ENCODE assay signal across 22 cellular contexts in the genomic region with DNA sequence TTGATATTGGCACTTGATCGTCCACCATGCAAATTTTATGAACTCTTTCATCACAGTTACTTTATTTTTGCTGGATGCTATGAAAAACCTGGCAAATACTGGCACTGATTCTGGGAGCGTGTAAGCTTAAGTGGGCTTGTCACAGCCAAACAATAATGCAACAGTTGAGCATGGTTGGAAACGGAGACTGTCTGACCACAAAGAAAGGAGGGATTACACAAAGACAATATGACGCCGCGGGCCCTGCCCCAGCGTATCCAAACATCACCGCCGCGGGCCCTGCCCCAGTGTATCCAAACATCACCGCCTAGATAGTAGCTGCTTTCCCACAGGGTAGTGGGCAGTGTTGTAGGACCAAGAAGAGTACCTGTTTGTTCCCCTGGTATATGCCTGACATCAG.
A peak's percentile ranks its signal among the peaks of the same experiment; 100 is the strongest.
DNase-seq lines count a peak whose midpoint lies in the region; ATAC-seq and TF ChIP-seq lines count a peak whose summit lies in the region.
"Had no signal": no experiment of that assay in that cellular context is flagged by ENCODE, and none has a peak within 500 bp of the region (broad histone marks: within the 10 kb centered on the region; RNA-seq: fewer than 3 reads in every experiment).

No MANE protein-coding gene starts in this region.

- no peak for ATAC-seq in HG03439 (IDR thresholded peaks at IDR 0.05; ENCODE audit: unreplicated experiment)
- ATAC-seq: activated CD4-positive, alpha-beta T cell treated with anti-CD3 and anti-CD28 coated beads for 36 hours; activated T-cell treated with anti-CD3 and anti-CD28 coated beads, Interleukin-2, amount 50 U/mL, for 72 hours; heart right ventricle; mucosa of descending colon had no signal

- H4K8ac ChIP-seq in mesendoderm (ENCODE audit: low read depth, low read length) = no peak overlapping the region

- DNase-seq in DMS79 treated with DMSO at 0.1 percent for 48 hours (lab: John Stamatoyannopoulos, UW) = peak; percentile 39
- DNase-seq in NCI-H82 (lab: John Stamatoyannopoulos, UW) = peak; percentile 65
- no peak for DNase-seq in chondrocyte (ENCODE audit: low spot score)
- peak; percentile 66 for DNase-seq in pons (ENCODE audit: low spot score)
- DNase-seq in mesendoderm = no peak
- no peak for DNase-seq in DMS53 treated with DMSO at 0.1 percent for 48 hours (lab: John Stamatoyannopoulos, UW; ENCODE audit: unreplicated experiment)
- no peak for DNase-seq in stimulated activated CD8-positive, alpha-beta memory T cell treated with anti-CD3 and anti-CD28 coated beads, Interleukin-4, amount 100 ng/mL, for 48 hours
- DNase-seq: activated CD4-positive, alpha-beta T cell treated with anti-CD3 and anti-CD28 coated beads for 36 hours; activated naive CD4-positive, alpha-beta T cell treated with anti-CD3 and anti-CD28 coated beads, Interleukin-2, amount 10 ng/mL, durations not matched to agents 7 days and 5 days; activated T-cell treated with anti-CD3 and anti-CD28 coated beads, Interleukin-2, amount 50 U/mL, for 72 hours; cortex of kidney; GM23248; heart right ventricle; immature natural killer cell; mucosa of descending colon; MV-4-11; NCI-H2081; Right ventricle myocardium superior had no signal

- H2AK5ac ChIP-seq in mesendoderm (ENCODE audit: low read length) = no peak overlapping the region

- H3K9me3 Mint-ChIP-seq in chondrocyte (ENCODE audit: low read depth) = no peaks in the 10 kb centered on the region
- H3K9me3 Mint-ChIP-seq: activated naive CD4-positive, alpha-beta T cell treated with anti-CD3 and anti-CD28 coated beads, Interleukin-2, amount 10 ng/mL, durations not matched to agents 7 days and 5 days; activated T-cell treated with anti-CD3 and anti-CD28 coated beads, Interleukin-2, amount 50 U/mL, for 72 hours; immature natural killer cell had no signal

- no peak overlapping the region for H2BK120ac ChIP-seq in mesendoderm (ENCODE audit: low read depth, low read length)

- TF ChIP-seq CTCF in chondrocyte (IDR thresholded peaks at IDR 0.05) = no peak

- no peaks in the 10 kb centered on the region for H3K79me1 ChIP-seq in mesendoderm (ENCODE audit: low read length)

- H3K4ac ChIP-seq in mesendoderm (ENCODE audit: low read depth, low read length) = no peak overlapping the region

- H3K4me3 ChIP-seq in mesendoderm (ENCODE audit: low read length) = no peak overlapping the region
- H3K4me3 ChIP-seq: GM23248, heart right ventricle, mucosa of descending colon, testis had no signal

- peaks cover 58% of the 10 kb centered on the region for H3K4me1 Mint-ChIP-seq in chondrocyte (ENCODE audit: low read depth)
- H3K4me1 Mint-ChIP-seq: activated naive CD4-positive, alpha-beta T cell treated with anti-CD3 and anti-CD28 coated beads, Interleukin-2, amount 10 ng/mL, durations not matched to agents 7 days and 5 days; immature natural killer cell had no signal

- H3K4me3 Mint-ChIP-seq in chondrocyte (ENCODE audit: unreplicated experiment) = no peak overlapping the region
- H3K4me3 Mint-ChIP-seq: activated CD4-positive, alpha-beta T cell treated with anti-CD3 and anti-CD28 coated beads for 36 hours; activated naive CD4-positive, alpha-beta T cell treated with anti-CD3 and anti-CD28 coated beads, Interleukin-2, amount 10 ng/mL, durations not matched to agents 7 days and 5 days; activated T-cell treated with anti-CD3 and anti-CD28 coated beads, Interleukin-2, amount 50 U/mL, for 72 hours; immature natural killer cell had no signal

- H3K4me2 ChIP-seq in mesendoderm (ENCODE audit: low read length) = no peak overlapping the region

- H3K27ac ChIP-seq in mesendoderm (ENCODE audit: low read depth, low read length) = no peak overlapping the region
- H3K27ac ChIP-seq: C4-2B, GM23248, heart right ventricle, neutrophil, testis had no signal

- H3K4me1 ChIP-seq in mesendoderm (ENCODE audit: control insufficient read depth, low read depth, low read length) = no peaks in the 10 kb centered on the region

- H3K27me3 ChIP-seq in mesendoderm (ENCODE audit: insufficient read depth, low read length, poor library complexity) = no peaks in the 10 kb centered on the region
- H3K27me3 ChIP-seq: heart right ventricle, testis had no signal

- no peaks in the 10 kb centered on the region for H3K79me2 ChIP-seq in mesendoderm (ENCODE audit: control insufficient read depth, insufficient read depth, low read length)

- no peak overlapping the region for H3K18ac ChIP-seq in mesendoderm (ENCODE audit: low read length)

- H2BK15ac ChIP-seq in mesendoderm (replicated peaks; ENCODE audit: low read depth) = no peak overlapping the region

- peaks cover 3% of the 10 kb centered on the region for H3K36me3 Mint-ChIP-seq in chondrocyte (ENCODE audit: low read depth)
- H3K36me3 Mint-ChIP-seq: activated naive CD4-positive, alpha-beta T cell treated with anti-CD3 and anti-CD28 coated beads, Interleukin-2, amount 10 ng/mL, durations not matched to agents 7 days and 5 days; immature natural killer cell had no signal

- H3K56ac ChIP-seq in mesendoderm (ENCODE audit: low read length) = no peak overlapping the region

- WGBS in mesendoderm (ENCODE audit: extremely low coverage, insufficient coverage, low lambda C conversion rate) = no CpG with 5 or more reads among the region's 11 CpGs

- no peak overlapping the region for H4K5ac ChIP-seq in mesendoderm (ENCODE audit: low read length)

- H3K27ac Mint-ChIP-seq in chondrocyte (ENCODE audit: unreplicated experiment) = peak overlapping the region; percentile 23
- H3K27ac Mint-ChIP-seq: activated CD4-positive, alpha-beta T cell treated with anti-CD3 and anti-CD28 coated beads for 36 hours; activated naive CD4-positive, alpha-beta T cell treated with anti-CD3 and anti-CD28 coated beads, Interleukin-2, amount 10 ng/mL, durations not matched to agents 7 days and 5 days; activated T-cell treated with anti-CD3 and anti-CD28 coated beads, Interleukin-2, amount 50 U/mL, for 72 hours; immature natural killer cell had no signal

- no peaks in the 10 kb centered on the region for H3K36me3 ChIP-seq in mesendoderm (ENCODE audit: control insufficient read depth, insufficient read depth, low read length)
- H3K36me3 ChIP-seq: neutrophil had no signal

- H3K23ac ChIP-seq in mesendoderm (ENCODE audit: low read length) = no peak overlapping the region

- no peak overlapping the region for H3K9ac ChIP-seq in mesendoderm (ENCODE audit: low read length)
- H3K9ac ChIP-seq: GM23248 had no signal

- H2BK5ac ChIP-seq in mesendoderm (ENCODE audit: low read length) = no peak overlapping the region

- no peaks in the 10 kb centered on the region for H3K27me3 Mint-ChIP-seq in chondrocyte (ENCODE audit: low read depth)

Comparison
In these comparisons a context has a peak if more than half of its experiments do, and no peak if none do; other contexts are left out.
1. DNase-seq: peak in DMS79 treated with DMSO at 0.1 percent for 48 hours (single experiment), NCI-H82 (single experiment) and pons (single experiment); none in chondrocyte (single experiment), mesendoderm (single experiment), DMS53 treated with DMSO at 0.1 percent for 48 hours (single experiment) and stimulated activated CD8-positive, alpha-beta memory T cell treated with anti-CD3 and anti-CD28 coated beads, Interleukin-4, amount 100 ng/mL, for 48 hours (single experiment).